Comparison of ENCODE assay signal across 21 cellular contexts in the genomic region with DNA sequence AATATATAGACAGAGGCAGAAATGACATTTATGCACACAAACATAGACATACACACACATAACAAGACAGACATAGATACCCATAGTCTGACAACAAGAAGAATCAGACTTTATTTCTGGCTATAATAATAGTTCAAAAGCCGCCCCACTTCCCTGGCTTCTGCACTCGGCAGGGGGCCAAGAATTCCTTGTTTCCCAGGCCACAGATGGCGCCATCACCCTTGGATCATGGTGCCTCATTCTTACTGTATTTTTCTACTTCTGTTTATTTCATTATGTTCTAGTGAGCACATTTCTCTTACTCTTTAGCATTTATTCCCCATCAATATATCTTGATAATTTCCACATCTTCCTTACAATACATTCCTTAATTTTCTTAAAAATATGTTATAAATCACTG.
DNase-seq lines count a peak whose midpoint lies in the region; ATAC-seq and TF ChIP-seq lines count a peak whose summit lies in the region.
"Had no signal": no experiment of that assay in that cellular context is flagged by ENCODE, and none has a peak within 500 bp of the region (broad histone marks: within the 10 kb centered on the region; RNA-seq: fewer than 3 reads in every experiment).

No MANE protein-coding gene starts in this region.

- no peaks in the 10 kb centered on the region for H3F3A ChIP-seq in neural progenitor cell (ENCODE audit: low read depth)

- no peaks in the 10 kb centered on the region for H3K79me2 ChIP-seq in neural progenitor cell (ENCODE audit: low read depth)

- no peaks in the 10 kb centered on the region for H4K20me1 ChIP-seq in neural progenitor cell (ENCODE audit: low read depth)

- H3K9ac ChIP-seq in neural progenitor cell = no peak overlapping the region

- no peak for ATAC-seq in stimulated activated naive B cell treated with anti-CD40 and anti-IgM and Interleukin-4, amounts not matched to agents 10 μg/mL and 1 μg/mL and 100 μg/mL, for 72 hours (replicated peaks)
- ATAC-seq in natural killer cell treated with Interleukin-12 subunit alpha and Interleukin-12 subunit beta and Interleukin-15 and Interleukin-18, amount 100 ng/mL, for 72 hours = no peak
- ATAC-seq: A549; activated CD4-positive, alpha-beta T cell treated with anti-CD3 and anti-CD28 coated beads for 36 hours; left lung had no signal

- H3K9me3 Mint-ChIP-seq in neural progenitor cell = no peaks in the 10 kb centered on the region
- H3K9me3 Mint-ChIP-seq in stimulated activated naive B cell treated with anti-CD40 and anti-IgM and Interleukin-4, amounts not matched to agents 10 μg/mL and 1 μg/mL and 100 μg/mL, for 72 hours = no peaks in the 10 kb centered on the region
- H3K9me3 Mint-ChIP-seq in natural killer cell treated with Interleukin-12 subunit alpha and Interleukin-12 subunit beta and Interleukin-15 and Interleukin-18, amount 100 ng/mL, for 72 hours = peaks cover 10% of the 10 kb centered on the region
- H3K9me3 Mint-ChIP-seq: CD4-positive, alpha-beta T cell had no signal

- TF ChIP-seq CTCF in neural progenitor cell (IDR thresholded peaks at IDR 0.05) = peak; percentile 33

- no peak overlapping the region for H3K27ac Mint-ChIP-seq in neural progenitor cell
- no peak overlapping the region for H3K27ac Mint-ChIP-seq in stimulated activated naive B cell treated with anti-CD40 and anti-IgM and Interleukin-4, amounts not matched to agents 10 μg/mL and 1 μg/mL and 100 μg/mL, for 72 hours
- no peak overlapping the region for H3K27ac Mint-ChIP-seq in natural killer cell treated with Interleukin-12 subunit alpha and Interleukin-12 subunit beta and Interleukin-15 and Interleukin-18, amount 100 ng/mL, for 72 hours
- H3K27ac Mint-ChIP-seq: activated CD4-positive, alpha-beta T cell treated with anti-CD3 and anti-CD28 coated beads for 36 hours; CD4-positive, alpha-beta T cell had no signal

- no peaks in the 10 kb centered on the region for H3K27me3 Mint-ChIP-seq in neural progenitor cell (ENCODE audit: insufficient read depth, low read depth)
- H3K27me3 Mint-ChIP-seq in stimulated activated naive B cell treated with anti-CD40 and anti-IgM and Interleukin-4, amounts not matched to agents 10 μg/mL and 1 μg/mL and 100 μg/mL, for 72 hours = no peaks in the 10 kb centered on the region
- no peaks in the 10 kb centered on the region for H3K27me3 Mint-ChIP-seq in natural killer cell treated with Interleukin-12 subunit alpha and Interleukin-12 subunit beta and Interleukin-15 and Interleukin-18, amount 100 ng/mL, for 72 hours
- H3K27me3 Mint-ChIP-seq: activated CD4-positive, alpha-beta T cell treated with anti-CD3 and anti-CD28 coated beads for 36 hours; CD4-positive, alpha-beta T cell had no signal

- H3K27ac ChIP-seq in neural progenitor cell = no peak overlapping the region
- H3K27ac ChIP-seq: A549, left lung, ovary, sigmoid colon, SJSA1, uterus had no signal

- DNase-seq in NCI-H2171 treated with DMSO at 0.1 percent for 48 hours (lab: John Stamatoyannopoulos, UW) (peak; percentile 24), NCI-H2171 (lab: John Stamatoyannopoulos, UW) (no peak), LHCN-M2 (ENCODE audit: low read depth) (peak; percentile 3), astrocyte of the hippocampus (ENCODE audit: low read depth, low spot score) (peak; percentile 12), neural progenitor cell (ENCODE audit: low spot score) (peak; percentile 67), HCEC 1CT (no peak)
- DNase-seq in stimulated activated naive B cell treated with anti-CD40 and anti-IgM and Interleukin-4, amounts not matched to agents 10 μg/mL and 1 μg/mL and 100 μg/mL, for 72 hours = no peak
- no peak for DNase-seq in natural killer cell treated with Interleukin-12 subunit alpha and Interleukin-12 subunit beta and Interleukin-15 and Interleukin-18, amount 100 ng/mL, for 72 hours (ENCODE audit: low spot score)
- DNase-seq: activated CD4-positive, alpha-beta T cell treated with anti-CD3 and anti-CD28 coated beads for 36 hours; activated effector memory CD4-positive, alpha-beta T cell treated with anti-CD3 and anti-CD28 coated beads, Interleukin-2, amount 50 U/mL, for 16 hours; CD4-positive, alpha-beta T cell; cerebellar nuclear complex; KG1; left lung; NCI-H1417; ovary; sigmoid colon; stimulated activated CD4-positive, alpha-beta T cell treated with anti-CD3 and anti-CD28 coated beads, Interleukin-2, amount 100 ng/mL, for 24 hours; uterus had no signal

- no peak overlapping the region for H2AFZ ChIP-seq in neural progenitor cell (replicated peaks)

- no peak overlapping the region for H3K4me2 ChIP-seq in neural progenitor cell
- H3K4me2 ChIP-seq: A549 had no signal

- H3K4me3 Mint-ChIP-seq in neural progenitor cell = no peak overlapping the region
- H3K4me3 Mint-ChIP-seq in stimulated activated naive B cell treated with anti-CD40 and anti-IgM and Interleukin-4, amounts not matched to agents 10 μg/mL and 1 μg/mL and 100 μg/mL, for 72 hours = no peak overlapping the region
- H3K4me3 Mint-ChIP-seq in natural killer cell treated with Interleukin-12 subunit alpha and Interleukin-12 subunit beta and Interleukin-15 and Interleukin-18, amount 100 ng/mL, for 72 hours = no peak overlapping the region
- H3K4me3 Mint-ChIP-seq: activated CD4-positive, alpha-beta T cell treated with anti-CD3 and anti-CD28 coated beads for 36 hours; CD4-positive, alpha-beta T cell had no signal

- peaks cover 5% of the 10 kb centered on the region for H3K4me1 ChIP-seq in neural progenitor cell
- H3K4me1 ChIP-seq: A549, left lung, sigmoid colon, SJSA1, uterus had no signal

- H3K4me3 ChIP-seq in neural progenitor cell = no peak overlapping the region
- H3K4me3 ChIP-seq: A549, left lung, ovary, sigmoid colon, SJSA1, uterus had no signal

- H3K36me3 Mint-ChIP-seq in neural progenitor cell = no peaks in the 10 kb centered on the region
- no peaks in the 10 kb centered on the region for H3K36me3 Mint-ChIP-seq in stimulated activated naive B cell treated with anti-CD40 and anti-IgM and Interleukin-4, amounts not matched to agents 10 μg/mL and 1 μg/mL and 100 μg/mL, for 72 hours
- no peaks in the 10 kb centered on the region for H3K36me3 Mint-ChIP-seq in natural killer cell treated with Interleukin-12 subunit alpha and Interleukin-12 subunit beta and Interleukin-15 and Interleukin-18, amount 100 ng/mL, for 72 hours

- H3K27me3 ChIP-seq in neural progenitor cell = no peaks in the 10 kb centered on the region
- H3K27me3 ChIP-seq: left lung, ovary, sigmoid colon, SJSA1, uterus had no signal

- peaks cover 14% of the 10 kb centered on the region for H3K4me1 Mint-ChIP-seq in neural progenitor cell
- no peaks in the 10 kb centered on the region for H3K4me1 Mint-ChIP-seq in stimulated activated naive B cell treated with anti-CD40 and anti-IgM and Interleukin-4, amounts not matched to agents 10 μg/mL and 1 μg/mL and 100 μg/mL, for 72 hours
- no peaks in the 10 kb centered on the region for H3K4me1 Mint-ChIP-seq in natural killer cell treated with Interleukin-12 subunit alpha and Interleukin-12 subunit beta and Interleukin-15 and Interleukin-18, amount 100 ng/mL, for 72 hours (ENCODE audit: low read depth in 2 of 2)
- H3K4me1 Mint-ChIP-seq: activated CD4-positive, alpha-beta T cell treated with anti-CD3 and anti-CD28 coated beads for 36 hours had no signal

- no peaks in the 10 kb centered on the region for H3K36me3 ChIP-seq in neural progenitor cell
- H3K36me3 ChIP-seq: left lung, ovary, sigmoid colon, SJSA1, uterus had no signal

- H3K9me3 ChIP-seq in neural progenitor cell (ENCODE audit: low read depth) = no peaks in the 10 kb centered on the region
- H3K9me3 ChIP-seq: A549, left lung, ovary, sigmoid colon, SJSA1, uterus had no signal

Comparison
In these comparisons a context has a peak if more than half of its experiments do, and no peak if none do; other contexts are left out.
1. DNase-seq: peak in NCI-H2171 treated with DMSO at 0.1 percent for 48 hours (single experiment), LHCN-M2 (single experiment), astrocyte of the hippocampus (single experiment) and neural progenitor cell (single experiment); none in NCI-H2171 (single experiment), HCEC 1CT (single experiment), stimulated activated naive B cell treated with anti-CD40 and anti-IgM and Interleukin-4, amounts not matched to agents 10 μg/mL and 1 μg/mL and 100 μg/mL, for 72 hours (single experiment) and natural killer cell treated with Interleukin-12 subunit alpha and Interleukin-12 subunit beta and Interleukin-15 and Interleukin-18, amount 100 ng/mL, for 72 hours (single experiment).